In genomic region chr3:33277193-33277882, GRCh38 we compare ENCODE assay signal across 8 cellular contexts. TPM values are rescaled to one million over a fixed set of nuclear protein-coding genes. Genes with fewer than 3 reads are reported as not detected.
DNase-seq lines count a peak whose midpoint lies in the region; ATAC-seq and TF ChIP-seq lines count a peak whose summit lies in the region.

Gene FBXL2 (plus strand): TSS chr3:33277442. CDS start chr3:33277513, 71 bp downstream.

- 0 out of 2 replicates have a peak, but pooled peaks cover 11% of the 10 kb centered on the region for H3K27me3 ChIP-seq in GM23248 (replicated peaks; ENCODE audit: insufficient read depth)
- H3K27me3 ChIP-seq in subcutaneous abdominal adipose tissue (ENCODE audit: control insufficient read depth in 5 of 5, insufficient read depth in 4 of 5, low read length in 5 of 5), result no peaks in the 10 kb centered on the region

- H3K9me3 ChIP-seq in GM23248 (ENCODE audit: low read depth), result no peaks in the 10 kb centered on the region
- no peaks in the 10 kb centered on the region for H3K9me3 ChIP-seq in mucosa of descending colon
- H3K9me3 ChIP-seq in subcutaneous abdominal adipose tissue (ENCODE audit: control insufficient read depth in 5 of 5, low read length in 5 of 5), result peaks cover 0 to under 1% (median 0%) of the 10 kb centered on the region in 5 donors

- CTCF ChIA-PET in WTC11 (lab: Charles Lee), result interaction anchor here (2.0 to 2.3 kb wide), 2 partner anchors 95 to 146 kb away, joined by 9 to 13 read pairs; no protein-coding TSS in a partner anchor

- H3K36me3 ChIP-seq in GM23248 (ENCODE audit: low read depth), result no peaks in the 10 kb centered on the region
- no peaks in the 10 kb centered on the region for H3K36me3 ChIP-seq in mucosa of descending colon (ENCODE audit: low read depth)
- H3K36me3 ChIP-seq in subcutaneous abdominal adipose tissue (ENCODE audit: control insufficient read depth in 5 of 5, insufficient read depth in 5 of 5, low read length in 5 of 5), result no peaks in the 10 kb centered on the region

- peak within 1 kb of the TSS; percentile 70 for H3K4me3 Mint-ChIP-seq in WTC11

- TF ChIP-seq POLR2A in erythroblast (IDR thresholded peaks at IDR 0.05; ENCODE audit: low read length), result no peak

- DNase-seq in DMS79 treated with DMSO at 0.1 percent for 48 hours (lab: John Stamatoyannopoulos, UW) (peak; percentile 41), GM23248 (peak; percentile 69), NCI-H1105 treated with DMSO at 0.1 percent for 48 hours (lab: John Stamatoyannopoulos, UW) (peak; percentile 79), WTC11 (ENCODE audit: low spot score) (peak; percentile 94), erythroblast (lab: John Stamatoyannopoulos, UW) (peak; percentile 27 to 29), mucosa of descending colon (peak; percentile 25 to 52 (median 42))

- TF ChIP-seq CTCF in WTC11 (IDR thresholded peaks at IDR 0.05), result no peak
- TF ChIP-seq CTCF in mucosa of descending colon (IDR thresholded peaks at IDR 0.05), result no peak

- WGBS in GM23248 (ENCODE audit: low coverage in 1 of 2, low lambda C conversion rate in 2 of 2, missing lambda C conversion rate in 2 of 2), 2 experiments, result 6 to 8% methylated on average over 32 to 53 of the region's 63 CpGs

- H3K79me2 ChIP-seq in GM23248 (ENCODE audit: insufficient read depth), result no peaks in the 10 kb centered on the region

- H2AFZ ChIP-seq in GM23248, result peak within 1 kb of the TSS; percentile 89

- no peak within 1 kb of the TSS for H3K27ac Mint-ChIP-seq in WTC11

- peak within 1 kb of the TSS; percentile 73 for H3K4me3 ChIP-seq in GM23248
- peak within 1 kb of the TSS; percentile 26 for H3K4me3 ChIP-seq in mucosa of descending colon
- peak within 1 kb of the TSS; percentile 65 to 73 (median 71) for H3K4me3 ChIP-seq in subcutaneous abdominal adipose tissue (ENCODE audit: low read depth in 1 of 5, low read length in 5 of 5)

- intact Hi-C loops in mucosa of descending colon (cut with DNase I, micrococcal nuclease), result no loop called here

- no peaks in the 10 kb centered on the region for H3F3A ChIP-seq in GM23248 (ENCODE audit: insufficient read depth)

- H4K20me1 ChIP-seq in GM23248 (ENCODE audit: insufficient read depth), result no peaks in the 10 kb centered on the region

- H3K36me3 Mint-ChIP-seq in WTC11, result peaks cover 2% of the 10 kb centered on the region; the same call in 1 of the 2 replicates

- in situ Hi-C loops in GM23248 (cut with MboI), result no loop called here

- ATAC-seq in WTC11, result peak; percentile 99
- peak; percentile 63 for ATAC-seq in mucosa of descending colon
- ATAC-seq in GM21786 (IDR thresholded peaks at IDR 0.05; ENCODE audit: unreplicated experiment), result no peak

- no peak within 1 kb of the TSS for H3K27ac ChIP-seq in GM23248
- no peak within 1 kb of the TSS for H3K27ac ChIP-seq in subcutaneous abdominal adipose tissue (ENCODE audit: low read depth, low read length)

- H3K9me3 Mint-ChIP-seq in WTC11, result peaks cover 23% of the 10 kb centered on the region

- H3K9me2 ChIP-seq in GM23248 (ENCODE audit: insufficient read depth), result no peaks in the 10 kb centered on the region

- H3K4me2 ChIP-seq in GM23248 (ENCODE audit: unreplicated experiment), result peak within 1 kb of the TSS; percentile 75

- POLR2A ChIA-PET in WTC11 (lab: Charles Lee), result no interaction called here

- peaks cover 6% of the 10 kb centered on the region; the same call in 1 of the 2 replicates for H3K27me3 Mint-ChIP-seq in WTC11 (ENCODE audit: low read depth)

- peak within 1 kb of the TSS; percentile 80 for H3K9ac ChIP-seq in GM23248
- H3K9ac ChIP-seq in subcutaneous abdominal adipose tissue (ENCODE audit: low read length in 5 of 5), result peak within 1 kb of the TSS; percentile 28 to 89 (median 79)

- H3K4me1 ChIP-seq in GM23248 (ENCODE audit: insufficient read depth) (no peaks in the 10 kb centered on the region), mucosa of descending colon (ENCODE audit: low read depth) (peaks cover 13% of the 10 kb centered on the region), subcutaneous abdominal adipose tissue (ENCODE audit: control insufficient read depth in 5 of 5, insufficient read depth in 5 of 5, low read length in 5 of 5) (peaks cover 0 to 13% (median 10%) of the 10 kb centered on the region in 5 donors)

- peaks cover 8% of the 10 kb centered on the region for H3K4me1 Mint-ChIP-seq in WTC11

TF ChIP-seq in WTC11, 78 proteins besides CTCF, POLR2A, EP300 and RAD21 (continues in another document):
- TF ChIP-seq HMGXB4 (CRISPR knock-in tag; IDR thresholded peaks at IDR 0.05) (peak; percentile 64; the same call in 1 of the 2 replicates), EMX1 (CRISPR knock-in tag; IDR thresholded peaks at IDR 0.05) (no peak), GABPB1 (CRISPR knock-in tag; IDR thresholded peaks at IDR 0.05) (no peak), ZBTB43 (CRISPR knock-in tag; IDR thresholded peaks at IDR 0.05) (no peak), ELF4 (CRISPR knock-in tag; IDR thresholded peaks at IDR 0.05; ENCODE audit: low read depth) (no peak), NR1H2 (CRISPR knock-in tag; IDR thresholded peaks at IDR 0.05) (no peak), FOXJ3 (CRISPR knock-in tag; IDR thresholded peaks at IDR 0.05; ENCODE audit: borderline replicate concordance) (no peak), KAT7 (CRISPR knock-in tag; IDR thresholded peaks at IDR 0.05; ENCODE audit: borderline replicate concordance) (no peak), SP1 (CRISPR knock-in tag; conservative IDR thresholded peaks at IDR 0.05) (peak; percentile 90), NFE2L1 (CRISPR knock-in tag; IDR thresholded peaks at IDR 0.05) (no peak), USF2 (CRISPR knock-in tag; IDR thresholded peaks at IDR 0.05) (peak; percentile 98), ZNF232 (CRISPR knock-in tag; IDR thresholded peaks at IDR 0.05) (no peak), MLX (CRISPR knock-in tag; IDR thresholded peaks at IDR 0.05) (no peak), ZNF263 (CRISPR knock-in tag; IDR thresholded peaks at IDR 0.05; ENCODE audit: low read depth) (no peak), ETV6 (CRISPR knock-in tag; IDR thresholded peaks at IDR 0.05) (no peak), CBFB (CRISPR knock-in tag; IDR thresholded peaks at IDR 0.05; ENCODE audit: low read depth) (0 out of 2 replicates have a peak, but pooled peaks have one; percentile 35), NFATC4 (CRISPR knock-in tag; IDR thresholded peaks at IDR 0.05) (no peak), TEAD1 (CRISPR knock-in tag; IDR thresholded peaks at IDR 0.05) (no peak), CDX4 (CRISPR knock-in tag; IDR thresholded peaks at IDR 0.05; ENCODE audit: borderline replicate concordance) (no peak), MAX (CRISPR knock-in tag; IDR thresholded peaks at IDR 0.05) (peak; percentile 49; the same call in 1 of the 2 replicates)

RNA-seq across cellular contexts. Expression of gene FBXL2, which starts in this region (rescaled TPM):
- total RNA-seq in GM23248 (2014; rRNA removed; shearing (Covaris generic)), result 3.2 and 3.4 TPM in 2 replicates
- 3.1 and 3.2 TPM in 2 replicates for polyA plus RNA-seq in GM23248 (2016; fragmentation: Nextera tagmentation; extraction: Ambion mirVana)
- 2.6 to 2.9 TPM (median 2.8 TPM) in 3 replicates for total RNA-seq in WTC11 (2021)
- total RNA-seq in mucosa of descending colon, result 1 to 10 TPM in 2 of 3 donors, under 1 TPM in 1; 0.43 to 5.6 (median 1.2) TPM

Comparison
In these comparisons a context has a peak if more than half of its experiments do, and no peak if none do; other contexts are left out.
1. DNase-seq: peak in every context shown above with its lines; median percentile 94 in WTC11; 79 in NCI-H1105 treated with DMSO at 0.1 percent for 48 hours; 69 in GM23248; 42 in mucosa of descending colon; 41 in DMS79 treated with DMSO at 0.1 percent for 48 hours; 28 in erythroblast.